Comparison of ENCODE assay signal across 8 cellular contexts in genomic region chr5:43601454-43602260, GRCh38. TPM values are rescaled to one million over a fixed set of nuclear protein-coding genes. Genes with fewer than 3 reads are reported as not detected.
DNase-seq lines count a peak whose midpoint lies in the region; ATAC-seq and TF ChIP-seq lines count a peak whose summit lies in the region.

No MANE protein-coding gene starts in this region.

- no peak for TF ChIP-seq CTCF in chondrocyte (IDR thresholded peaks at IDR 0.05)

- H3K36me3 Mint-ChIP-seq in activated T-cell treated with anti-CD3 and anti-CD28 coated beads, Interleukin-2, amount 50 U/mL, for 24 hours (ENCODE audit: low read depth), result peaks cover 36% of the 10 kb centered on the region
- H3K36me3 Mint-ChIP-seq in chondrocyte (ENCODE audit: low read depth), result no peaks in the 10 kb centered on the region

- H3K9me3 Mint-ChIP-seq in activated T-cell treated with anti-CD3 and anti-CD28 coated beads, Interleukin-2, amount 50 U/mL, for 24 hours, result no peaks in the 10 kb centered on the region
- H3K9me3 Mint-ChIP-seq in chondrocyte (ENCODE audit: low read depth), result no peaks in the 10 kb centered on the region

- H3K4me1 Mint-ChIP-seq in activated T-cell treated with anti-CD3 and anti-CD28 coated beads, Interleukin-2, amount 50 U/mL, for 24 hours (ENCODE audit: low read depth), result peaks cover 41% of the 10 kb centered on the region
- H3K4me1 Mint-ChIP-seq in chondrocyte (ENCODE audit: low read depth), result peaks cover 34% of the 10 kb centered on the region

- DNase-seq in activated T-cell treated with anti-CD3 and anti-CD28 coated beads, Interleukin-2, amount 50 U/mL, for 24 hours, result no peak
- DNase-seq in activated T-cell treated with anti-CD3 and anti-CD28 coated beads, Interleukin-2, amount 50 U/mL, for 1 hour, result no peak
- DNase-seq in NCI-H774 (lab: John Stamatoyannopoulos, UW) (peak; percentile 31), chondrocyte (ENCODE audit: low spot score) (no peak), myocyte (ENCODE audit: low read depth) (peak; percentile 49), left lobe of liver (ENCODE audit: low spot score) (no peak)

- no peaks in the 10 kb centered on the region for H3K27me3 Mint-ChIP-seq in activated T-cell treated with anti-CD3 and anti-CD28 coated beads, Interleukin-2, amount 50 U/mL, for 24 hours
- no peaks in the 10 kb centered on the region for H3K27me3 Mint-ChIP-seq in chondrocyte (ENCODE audit: low read depth)

- peak overlapping the region; percentile 88 for H3K4me3 Mint-ChIP-seq in activated T-cell treated with anti-CD3 and anti-CD28 coated beads, Interleukin-2, amount 50 U/mL, for 24 hours
- H3K4me3 Mint-ChIP-seq in chondrocyte (ENCODE audit: unreplicated experiment), result peak overlapping the region; percentile 93

- ATAC-seq in HG02870 (IDR thresholded peaks at IDR 0.05; ENCODE audit: unreplicated experiment), result peak; percentile 30
- ATAC-seq in HG03039 (IDR thresholded peaks at IDR 0.05; ENCODE audit: unreplicated experiment), result no peak
- no peak for ATAC-seq in left lobe of liver

- peak overlapping the region; percentile 88 for H3K27ac Mint-ChIP-seq in activated T-cell treated with anti-CD3 and anti-CD28 coated beads, Interleukin-2, amount 50 U/mL, for 24 hours
- H3K27ac Mint-ChIP-seq in chondrocyte (ENCODE audit: unreplicated experiment), result peak overlapping the region; percentile 96

RNA-seq across cellular contexts. Expression of gene NNT, which starts 1.3 kb away (rescaled TPM):
- total RNA-seq in chondrocyte, result 106 to 120 TPM (median 114 TPM) in 3 replicates
- total RNA-seq in myocyte, result 170 and 190 TPM in 2 replicates
- 52.9 TPM for polyA plus RNA-seq in myocyte (2012)
- total RNA-seq in left lobe of liver, result 190 TPM

RNA-seq across cellular contexts. Expression of gene PAIP1, which starts 44.8 kb away (rescaled TPM):
- total RNA-seq in chondrocyte (82.3 to 105 TPM (median 104 TPM) in 3 replicates), myocyte (131 and 141 TPM in 2 replicates), left lobe of liver (32.8 TPM)
- 94.8 TPM for polyA plus RNA-seq in myocyte (2012)

Comparison
In these comparisons a context has a peak if more than half of its experiments do, and no peak if none do; other contexts are left out.
1. DNase-seq: peak in NCI-H774 (single experiment) and myocyte (single experiment); none in activated T-cell treated with anti-CD3 and anti-CD28 coated beads, Interleukin-2, amount 50 U/mL, for 24 hours (single experiment), activated T-cell treated with anti-CD3 and anti-CD28 coated beads, Interleukin-2, amount 50 U/mL, for 1 hour (single experiment), chondrocyte (single experiment) and left lobe of liver (single experiment).